Comparison of ENCODE assay signal across 8 cellular contexts in genomic region chr9:6008169-6008979, GRCh38.
A peak's percentile ranks its signal among the peaks of the same experiment; 100 is the strongest.
DNase-seq lines count a peak whose midpoint lies in the region; ATAC-seq and TF ChIP-seq lines count a peak whose summit lies in the region.

No MANE protein-coding gene starts in this region.

- peak overlapping the region; percentile 75 to 93 for H3K27ac Mint-ChIP-seq in effector memory CD8-positive, alpha-beta T cell
- peak overlapping the region; percentile 87 for H3K27ac Mint-ChIP-seq in memory B cell

- no peaks in the 10 kb centered on the region for H3K27me3 Mint-ChIP-seq in effector memory CD8-positive, alpha-beta T cell
- no peaks in the 10 kb centered on the region for H3K27me3 Mint-ChIP-seq in memory B cell

- peaks cover 26 to 44% of the 10 kb centered on the region in 2 donors for H3K4me1 Mint-ChIP-seq in effector memory CD8-positive, alpha-beta T cell (ENCODE audit: low read depth in 2 of 2)
- peaks cover 21% of the 10 kb centered on the region for H3K4me1 Mint-ChIP-seq in memory B cell

- ATAC-seq in effector memory CD8-positive, alpha-beta T cell (replicated peaks): peak; percentile 69
- peak; percentile 70 for ATAC-seq in memory B cell (ENCODE audit: low read depth)

- H3K4me3 Mint-ChIP-seq in effector memory CD8-positive, alpha-beta T cell: peak overlapping the region; percentile 93
- H3K4me3 Mint-ChIP-seq in memory B cell: peak overlapping the region; percentile 97

- no peaks in the 10 kb centered on the region for H3K9me3 Mint-ChIP-seq in effector memory CD8-positive, alpha-beta T cell
- H3K9me3 Mint-ChIP-seq in memory B cell: peaks cover 2% of the 10 kb centered on the region

- TF ChIP-seq CTCF in GM20000 (IDR thresholded peaks at IDR 0.05; ENCODE audit: extremely low read depth, missing control alignments): no peak

- DNase-seq in COLO668 (lab: John Stamatoyannopoulos, UW; ENCODE audit: unreplicated experiment) (peak; percentile 94), GM20000 (ENCODE audit: low spot score) (peak; percentile 94), HS-5 (ENCODE audit: low read depth) (peak; percentile 89), NK-92 (lab: John Stamatoyannopoulos, UW; ENCODE audit: unreplicated experiment) (peak; percentile 91), memory B cell (ENCODE audit: low spot score in 2 of 2) (peak; percentile 85 to 90)
- DNase-seq in activated CD8-positive, alpha-beta memory T cell treated with anti-CD3 and anti-CD28 coated beads for 48 hours (ENCODE audit: low read depth in 2 of 3, low spot score in 2 of 3): peak; percentile 71 to 84 (median 75)
- DNase-seq in effector memory CD8-positive, alpha-beta T cell: peak; percentile 88 to 92 (median 89)
- DNase-seq in stimulated activated CD8-positive, alpha-beta memory T cell treated with anti-CD3 and anti-CD28 coated beads, Interleukin-12 subunit alpha, Interleukin-12 subunit beta, amount 100 ng/mL, for 1 hour (ENCODE audit: low read depth): peak; percentile 90

- peaks cover 33% of the 10 kb centered on the region for H3K36me3 Mint-ChIP-seq in effector memory CD8-positive, alpha-beta T cell (ENCODE audit: insufficient read depth)
- H3K36me3 Mint-ChIP-seq in memory B cell: peaks cover 17% of the 10 kb centered on the region

Comparison
In these comparisons a context has a peak if more than half of its experiments do, and no peak if none do; other contexts are left out.
1. Peak in every context shown above with its lines: DNase-seq and ATAC-seq.